Comparison of ENCODE assay signal across 13 cellular contexts in genomic region chr20:5786930-5787826, GRCh38. TPM values are rescaled to one million over a fixed set of nuclear protein-coding genes. Genes with fewer than 3 reads are reported as not detected.
A peak's percentile ranks its signal among the peaks of the same experiment; 100 is the strongest.
DNase-seq lines count a peak whose midpoint lies in the region; ATAC-seq, FAIRE-seq and TF ChIP-seq lines count a peak whose summit lies in the region.
"Had no signal": no experiment of that assay in that cellular context is flagged by ENCODE, and none has a peak within 500 bp of the region (broad histone marks: within the 10 kb centered on the region; RNA-seq: fewer than 3 reads in every experiment).

No MANE protein-coding gene starts in this region.

- peak overlapping the region; percentile 18 to 59 for H3K27ac Mint-ChIP-seq in stimulated activated naive CD8-positive, alpha-beta T cell treated with anti-CD3 and anti-CD28 coated beads, Interleukin-15, amount 100 ng/mL, for 72 hours
- peak overlapping the region in 3 of 5 experiments; percentile 46 to 70 (median 69) for H3K27ac Mint-ChIP-seq in brain

- TF ChIP-seq POLR2A in HepG2 (IDR thresholded peaks at IDR 0.05; ENCODE audit: insufficient read depth in 1 of 2, low read depth in 2 of 2, low read length in 2 of 2): no peak

- no peaks in the 10 kb centered on the region for H3K9me3 Mint-ChIP-seq in stimulated activated naive CD8-positive, alpha-beta T cell treated with anti-CD3 and anti-CD28 coated beads, Interleukin-15, amount 100 ng/mL, for 72 hours
- no peaks in the 10 kb centered on the region for H3K9me3 Mint-ChIP-seq in brain

- H3K9ac ChIP-seq in HepG2 (ENCODE audit: insufficient read depth, low read depth, low read length): no peak overlapping the region
- no peak overlapping the region for H3K9ac ChIP-seq in Karpas-422 (ENCODE audit: low read length)

- H3K4me3 ChIP-seq in HepG2 (replicated peaks in 1 of 3; ENCODE audit: insufficient read depth in 1 of 3, low read depth in 2 of 3, low read length in 3 of 3) (no peak overlapping the region), Karpas-422 (ENCODE audit: low read length) (no peak overlapping the region)
- H3K4me3 ChIP-seq: HAP-1, thoracic aorta had no signal

- intact Hi-C loops in HepG2 (cut with micrococcal nuclease; ENCODE audit: unreplicated experiment): loop anchor here (5.0 to 10.0 kb wide), 2 partner anchors 35 to 288 kb away; partner anchors contain the start of gene SHLD1

- no peak for TF ChIP-seq EP300 in HepG2 (IDR thresholded peaks at IDR 0.05; ENCODE audit: low read depth in 2 of 2, low read length in 2 of 2)
- TF ChIP-seq EP300 in HepG2 (CRISPR knock-in tag; IDR thresholded peaks at IDR 0.05; ENCODE audit: borderline replicate concordance): no peak

- BruUV-seq in HepG2 (replicated peaks; lab: Mats Ljungman, UMichigan): no TSS peak

- no peak for FAIRE-seq in HepG2 (lab: Jason Lieb, UNC)

- H3K4me2 ChIP-seq in HepG2 (ENCODE audit: low read depth, low read length) (no peak overlapping the region), Karpas-422 (ENCODE audit: low read depth, low read length, poor library complexity, severe bottlenecking) (no peak overlapping the region)

- in situ Hi-C loops in HepG2 (cut with HindIII; ENCODE audit: extremely low pct_ligation_motif_present, low pct_unique_long_range_greater_than_20kb): loop anchor here (5.0 kb wide), 1 partner anchor 220 kb away; no protein-coding TSS in a partner anchor

- H3K36me3 ChIP-seq in HepG2 (replicated peaks in 1 of 2; ENCODE audit: control insufficient read depth in 1 of 2, insufficient read depth in 2 of 2, low read length in 2 of 2) (peaks cover 0 to 5% of the 10 kb centered on the region in 2 experiments; a peak in 2 of 5 replicates), Karpas-422 (ENCODE audit: insufficient read depth, low read length) (no peaks in the 10 kb centered on the region; the same call in 1 of the 2 replicates)
- H3K36me3 ChIP-seq: HAP-1, thoracic aorta had no signal

- H2AFZ ChIP-seq in HepG2 (ENCODE audit: low read length) (no peak overlapping the region), Karpas-422 (ENCODE audit: low read length) (no peak overlapping the region)

- 97% methylated on average over 2 of the region's 2 CpGs for WGBS in HepG2 (ENCODE audit: low lambda C conversion rate)

- TF ChIP-seq RAD21 in HepG2 (CRISPR knock-in tag; IDR thresholded peaks at IDR 0.05): no peak

- H3K36me3 Mint-ChIP-seq in brain: peaks cover 23% of the 10 kb centered on the region

- H3K27me3 ChIP-seq in HepG2 (ENCODE audit: control insufficient read depth in 1 of 2, insufficient read depth in 2 of 2, low read length in 2 of 2) (no peaks in the 10 kb centered on the region), Karpas-422 (ENCODE audit: low read length) (no peaks in the 10 kb centered on the region)

- no peaks in the 10 kb centered on the region for H4K20me1 ChIP-seq in HepG2 (ENCODE audit: insufficient read depth, low read length)
- H4K20me1 ChIP-seq in Karpas-422 (ENCODE audit: insufficient read depth, low read depth, low read length): no peaks in the 10 kb centered on the region

- H3K27ac ChIP-seq in HepG2 (ENCODE audit: extremely low read length, insufficient read depth, low read length): no peak overlapping the region
- no peak overlapping the region for H3K27ac ChIP-seq in Karpas-422 (ENCODE audit: low read length)
- H3K27ac ChIP-seq: thoracic aorta had no signal

- DNase-seq in stimulated activated naive CD8-positive, alpha-beta T cell treated with anti-CD3 and anti-CD28 coated beads, Interleukin-15, amount 100 ng/mL, for 72 hours: no peak
- no peak for DNase-seq in stimulated activated naive CD8-positive, alpha-beta T cell treated with anti-CD3 and anti-CD28 coated beads, Interleukin-15, Interleukin-2, amounts not matched to agents 100 U/mL and 50 U/mL, for 24 hours
- DNase-seq in HepG2 (ENCODE audit: low spot score) (no peak), Karpas-422 (no peak)
- DNase-seq: DND-41, MV-4-11, T-helper 9 cell had no signal

- no peak for ATAC-seq in stimulated activated naive CD8-positive, alpha-beta T cell treated with anti-CD3 and anti-CD28 coated beads, Interleukin-15, amount 100 ng/mL, for 72 hours
- ATAC-seq in stimulated activated naive CD8-positive, alpha-beta T cell treated with anti-CD3 and anti-CD28 coated beads, Interleukin-15, Interleukin-2, amounts not matched to agents 100 U/mL and 50 U/mL, for 24 hours: no peak
- no peak for ATAC-seq in HepG2
- ATAC-seq in GM19455 (IDR thresholded peaks at IDR 0.05; ENCODE audit: unreplicated experiment): no peak
- ATAC-seq in GM18868 (IDR thresholded peaks at IDR 0.05; ENCODE audit: unreplicated experiment): no peak
- ATAC-seq in GM21526 (IDR thresholded peaks at IDR 0.05; ENCODE audit: low FRiP score, unreplicated experiment): no peak

- H3K9me3 ChIP-seq in HepG2 (ENCODE audit: low read length) (no peaks in the 10 kb centered on the region), Karpas-422 (ENCODE audit: low read length) (no peaks in the 10 kb centered on the region)
- H3K9me3 ChIP-seq: HAP-1, thoracic aorta had no signal

- H3K4me1 ChIP-seq in HepG2 (ENCODE audit: insufficient read depth, low read length): peaks cover 44% of the 10 kb centered on the region
- H3K4me1 ChIP-seq in Karpas-422 (ENCODE audit: low read length): no peaks in the 10 kb centered on the region

- no peak overlapping the region for H3K4me3 Mint-ChIP-seq in stimulated activated naive CD8-positive, alpha-beta T cell treated with anti-CD3 and anti-CD28 coated beads, Interleukin-15, amount 100 ng/mL, for 72 hours
- no peak overlapping the region for H3K4me3 Mint-ChIP-seq in brain

- CTCF ChIA-PET in HepG2 (lab: Yijun Ruan, JAX; ENCODE audit: low intra/inter-chr PET ratio, low total read pairs): interaction anchor here (1.5 to 3.6 kb wide), 5 partner anchors 147 to 290 kb away, joined by 5 to 58 read pairs (median 49); no protein-coding TSS in a partner anchor

- H3K27me3 Mint-ChIP-seq in stimulated activated naive CD8-positive, alpha-beta T cell treated with anti-CD3 and anti-CD28 coated beads, Interleukin-15, amount 100 ng/mL, for 72 hours: no peaks in the 10 kb centered on the region
- H3K27me3 Mint-ChIP-seq in brain: no peaks in the 10 kb centered on the region

- no peaks in the 10 kb centered on the region for H3K9me2 ChIP-seq in Karpas-422 (replicated peaks; ENCODE audit: insufficient read depth, low read length)

- POLR2A ChIA-PET in HepG2 (lab: Yijun Ruan, JAX): interaction anchor here (0.9 to 1.0 kb wide), 2 partner anchors 17 to 37 kb away, joined by 4 to 5 read pairs; partner anchors contain the start of gene SHLD1

- H3K4me1 Mint-ChIP-seq in stimulated activated naive CD8-positive, alpha-beta T cell treated with anti-CD3 and anti-CD28 coated beads, Interleukin-15, amount 100 ng/mL, for 72 hours: no peaks in the 10 kb centered on the region
- peaks cover 22% of the 10 kb centered on the region for H3K4me1 Mint-ChIP-seq in brain

- no peak for TF ChIP-seq CTCF in brain (conservative IDR thresholded peaks at IDR 0.05)
- no peak for TF ChIP-seq CTCF in HepG2 (CRISPR knock-in tag; IDR thresholded peaks at IDR 0.05)

- H3K79me2 ChIP-seq in HepG2 (ENCODE audit: insufficient read depth, low read length) (no peaks in the 10 kb centered on the region), Karpas-422 (ENCODE audit: low read length) (0 out of 2 replicates have a peak, but pooled peaks cover 3% of the 10 kb centered on the region)

TF ChIP-seq in HepG2, 621 proteins besides CTCF, POLR2A, EP300 and RAD21 (continues in another document):
- peak; percentile 12; the same call in 1 of the 2 replicates for TF ChIP-seq KLF12 (CRISPR knock-in tag; IDR thresholded peaks at IDR 0.05; ENCODE audit: borderline replicate concordance)
- peak; percentile 33 for TF ChIP-seq SMC3 (IDR thresholded peaks at IDR 0.05; ENCODE audit: low read length)
- TF ChIP-seq ZNF292 (CRISPR knock-in tag; IDR thresholded peaks at IDR 0.05; ENCODE audit: borderline replicate concordance, low read depth): no peak

RNA-seq across cellular contexts. Expression of gene SHLD1, which starts 37.0 kb away (rescaled TPM):
- polyA plus RNA-seq in brain (ENCODE audit: insufficient read depth, low read depth, low replicate concordance) (11.9 TPM), HepG2 (2011; rRNA removed) (10.0 and 11.4 TPM in 2 replicates)
- total RNA-seq in HepG2 (2016; rRNA removed; fragmentation: Illumina TruSeq; extraction: Trizol): 8.9 and 11.3 TPM in 2 replicates
- 4.2 and 5.0 TPM in 2 replicates for total RNA-seq in HepG2 (2016; cell fraction: cytosol; rRNA removed; fragmentation: Illumina TruSeq; extraction: Trizol; ENCODE audit: low read depth)
- total RNA-seq in HepG2 (2016; cell fraction: insoluble cytoplasmic fraction; rRNA removed; fragmentation: Illumina TruSeq; extraction: Trizol): 7.4 and 10.6 TPM in 2 replicates
- total RNA-seq in HepG2 (2016; cell fraction: membrane; rRNA removed; fragmentation: Illumina TruSeq; extraction: Trizol): 4.7 and 6.6 TPM in 2 replicates
- 5.9 and 8.2 TPM in 2 replicates for total RNA-seq in HepG2 (2016; cell fraction: nucleus; rRNA removed; fragmentation: Illumina TruSeq; extraction: Trizol)
- 10.9 and 12.3 TPM in 2 replicates for polyA plus RNA-seq in HepG2 (2011; cell fraction: cytosol; rRNA removed)
- 3.6 and 4.4 TPM in 2 replicates for polyA plus RNA-seq in HepG2 (2011; cell fraction: nucleus; rRNA removed)
- 6.9 and 10.2 TPM in 2 replicates for polyA plus RNA-seq in HepG2 (2012)
- 3.7 and 4.1 TPM in 2 replicates for polyA plus RNA-seq in HepG2 (2016; cell fraction: cytosol; fragmentation: Illumina TruSeq; extraction: Trizol; ENCODE audit: low read depth)
- 14.4 and 15.1 TPM in 2 replicates for polyA plus RNA-seq in HepG2 (2016; cell fraction: insoluble cytoplasmic fraction; fragmentation: Illumina TruSeq; extraction: Trizol; ENCODE audit: low read depth)
- 6.3 and 6.6 TPM in 2 replicates for polyA plus RNA-seq in HepG2 (2016; cell fraction: membrane; fragmentation: Illumina TruSeq; extraction: Trizol; ENCODE audit: low read depth)
- polyA plus RNA-seq in HepG2 (2016; cell fraction: nucleus; fragmentation: Illumina TruSeq; extraction: Trizol; ENCODE audit: insufficient read depth, low read depth): 6.6 and 9.9 TPM in 2 replicates
- 0.94 and 8.3 TPM in 2 replicates for polyA minus RNA-seq in HepG2 (2011; rRNA and poly(A)+ RNA removed; ENCODE audit: low replicate concordance)
- polyA minus RNA-seq in HepG2 (2011; cell fraction: cytosol; rRNA and poly(A)+ RNA removed): 3.9 and 4.2 TPM in 2 replicates
- 15.9 and 20.3 TPM in 2 replicates for polyA minus RNA-seq in HepG2 (2011; cell fraction: nucleus; rRNA and poly(A)+ RNA removed)
- 8.0 and 13.1 TPM in 2 replicates for total RNA-seq in Karpas-422 (2014; rRNA removed; shearing (Covaris generic); ENCODE audit: low replicate concordance)
